1 cellular context compared by ENCODE assay signal in genomic region chr7:25244193-25244592, GRCh38.
TF ChIP-seq lines count a peak whose summit lies in the region.

No MANE protein-coding gene starts in this region.

TF ChIP-seq in H1, 55 proteins besides CTCF, POLR2A, EP300 and RAD21:
- no peak for TF ChIP-seq RFX5 (IDR thresholded peaks at IDR 0.05; ENCODE audit: borderline replicate concordance, low read depth, low read length)
- peak; percentile 66 for TF ChIP-seq NANOG (IDR thresholded peaks at IDR 0.05; ENCODE audit: insufficient read depth, low read depth, low read length, poor library complexity, severe bottlenecking)
- TF ChIP-seq JUND (IDR thresholded peaks at IDR 0.05; ENCODE audit: low read length): no peak
- no peak for TF ChIP-seq CTBP2 (IDR thresholded peaks at IDR 0.05; ENCODE audit: borderline replicate concordance, insufficient read depth, insufficient read length, low read length)
- TF ChIP-seq JUN (IDR thresholded peaks at IDR 0.05; ENCODE audit: low read depth, low read length): no peak
- peak; percentile 94 for TF ChIP-seq TCF12 (IDR thresholded peaks at IDR 0.05; ENCODE audit: low read depth, low read length)
- no peak for TF ChIP-seq SP4 (IDR thresholded peaks at IDR 0.05; ENCODE audit: low read length)
- TF ChIP-seq CBX8 (IDR thresholded peaks at IDR 0.05; ENCODE audit: borderline replicate concordance, low read depth, low read length): no peak
- TF ChIP-seq ATF3 (IDR thresholded peaks at IDR 0.05; ENCODE audit: insufficient read depth, low read depth, low read length): no peak
